3 cellular contexts compared by ENCODE assay signal in genomic region chr1:233547726-233548125, GRCh38.
"Had no signal": no experiment of that assay in that cellular context is flagged by ENCODE, and none has a peak within 500 bp of the region (broad histone marks: within the 10 kb centered on the region; RNA-seq: fewer than 3 reads in every experiment).

No MANE protein-coding gene starts in this region.

- ATAC-seq: GM12878 had no signal

- DNase-seq: GDM1, GF-D8 had no signal
